Comparison of ENCODE assay signal across 8 cellular contexts in genomic region chr1:48109390-48110009, GRCh38.
A peak's percentile ranks its signal among the peaks of the same experiment; 100 is the strongest.
DNase-seq lines count a peak whose midpoint lies in the region; ATAC-seq and TF ChIP-seq lines count a peak whose summit lies in the region.

No MANE protein-coding gene starts in this region.

- peak; percentile 82 to 89 (median 84) for TF ChIP-seq CTCF in right lobe of liver (IDR thresholded peaks at IDR 0.05)

- H3K9me3 Mint-ChIP-seq in activated CD8-positive, alpha-beta memory T cell treated with anti-CD3 and anti-CD28 coated beads, Interleukin-2, amount 10 ng/mL, durations not matched to agents 7 days and 5 days (ENCODE audit: low read depth), result no peaks in the 10 kb centered on the region

- H3K36me3 Mint-ChIP-seq in activated CD8-positive, alpha-beta memory T cell treated with anti-CD3 and anti-CD28 coated beads, Interleukin-2, amount 10 ng/mL, durations not matched to agents 7 days and 5 days, result no peaks in the 10 kb centered on the region

- intact Hi-C loops in right lobe of liver (cut with DNase I), result loop anchor here (5.0 kb wide), 1 partner anchor 93 kb away; no protein-coding TSS in a partner anchor

- no peak overlapping the region for H3K27ac ChIP-seq in right lobe of liver

- CTCF ChIA-PET in activated CD8-positive, alpha-beta memory T cell treated with anti-CD3 and anti-CD28 coated beads, Interleukin-2, amount 10 ng/mL, durations not matched to agents 7 days and 5 days (lab: Charles Lee), result interaction anchor here (1.3 to 2.3 kb wide), 4 partner anchors 16 to 96 kb away, joined by 3 to 18 read pairs (median 6); no protein-coding TSS in a partner anchor

- TF ChIP-seq POLR2A in right lobe of liver (IDR thresholded peaks at IDR 0.05), result no peak

- H3K27me3 Mint-ChIP-seq in activated CD8-positive, alpha-beta memory T cell treated with anti-CD3 and anti-CD28 coated beads, Interleukin-2, amount 10 ng/mL, durations not matched to agents 7 days and 5 days, result peaks cover 8% of the 10 kb centered on the region

- peak; percentile 57 for ATAC-seq in HG03342 (IDR thresholded peaks at IDR 0.05; ENCODE audit: unreplicated experiment)
- peak; percentile 82 to 86 (median 83) for ATAC-seq in right lobe of liver
- no peak for ATAC-seq in activated CD8-positive, alpha-beta memory T cell treated with anti-CD3 and anti-CD28 coated beads, Interleukin-2, amount 10 ng/mL, durations not matched to agents 7 days and 5 days
- no peak for ATAC-seq in GM18498 (IDR thresholded peaks at IDR 0.05; ENCODE audit: unreplicated experiment)

- no peaks in the 10 kb centered on the region for H3K27me3 ChIP-seq in right lobe of liver

- no peaks in the 10 kb centered on the region for H3K36me3 ChIP-seq in right lobe of liver

- H3K4me1 ChIP-seq in right lobe of liver, result no peaks in the 10 kb centered on the region

- DNase-seq in DMS53 treated with DMSO at 0.1 percent for 48 hours (lab: John Stamatoyannopoulos, UW; ENCODE audit: unreplicated experiment) (peak; percentile 83), NCI-H524 treated with DMSO at 0.1 percent for 48 hours (lab: John Stamatoyannopoulos, UW) (peak; percentile 7), cerebellum (ENCODE audit: low spot score) (peak; percentile 27), right lobe of liver (no peak)
- DNase-seq in activated CD8-positive, alpha-beta memory T cell treated with anti-CD3 and anti-CD28 coated beads, Interleukin-2, amount 10 ng/mL, durations not matched to agents 7 days and 5 days, result no peak
- DNase-seq in activated CD4-positive, CD25-positive, alpha-beta regulatory T cell treated with anti-CD3 and anti-CD28 coated beads, Interleukin-2, amount 50 U/mL, for 72 hours, result no peak

- 6% methylated on average over 6 of the region's 6 CpGs for WGBS in right lobe of liver (ENCODE audit: insufficient coverage, low coverage, low lambda C conversion rate, missing lambda C conversion rate)

- no peak overlapping the region for H3K4me3 ChIP-seq in right lobe of liver

- H3K9me3 ChIP-seq in right lobe of liver, result no peaks in the 10 kb centered on the region

- H3K27ac Mint-ChIP-seq in activated CD8-positive, alpha-beta memory T cell treated with anti-CD3 and anti-CD28 coated beads, Interleukin-2, amount 10 ng/mL, durations not matched to agents 7 days and 5 days, result no peak overlapping the region

- no peak overlapping the region for H3K4me3 Mint-ChIP-seq in activated CD8-positive, alpha-beta memory T cell treated with anti-CD3 and anti-CD28 coated beads, Interleukin-2, amount 10 ng/mL, durations not matched to agents 7 days and 5 days

- peaks cover 3% of the 10 kb centered on the region for H3K4me1 Mint-ChIP-seq in activated CD8-positive, alpha-beta memory T cell treated with anti-CD3 and anti-CD28 coated beads, Interleukin-2, amount 10 ng/mL, durations not matched to agents 7 days and 5 days

Comparison
In these comparisons a context has a peak if more than half of its experiments do, and no peak if none do; other contexts are left out.
1. DNase-seq: peak in DMS53 treated with DMSO at 0.1 percent for 48 hours (single experiment), NCI-H524 treated with DMSO at 0.1 percent for 48 hours (single experiment) and cerebellum (single experiment); none in right lobe of liver (0 of 3), activated CD8-positive, alpha-beta memory T cell treated with anti-CD3 and anti-CD28 coated beads, Interleukin-2, amount 10 ng/mL, durations not matched to agents 7 days and 5 days (single experiment) and activated CD4-positive, CD25-positive, alpha-beta regulatory T cell treated with anti-CD3 and anti-CD28 coated beads, Interleukin-2, amount 50 U/mL, for 72 hours (single experiment).
2. ATAC-seq: peak in HG03342 (single experiment) and right lobe of liver (4 of 4); none in activated CD8-positive, alpha-beta memory T cell treated with anti-CD3 and anti-CD28 coated beads, Interleukin-2, amount 10 ng/mL, durations not matched to agents 7 days and 5 days (single experiment) and GM18498 (single experiment).